8 cellular contexts compared by ENCODE assay signal in the genomic region with DNA sequence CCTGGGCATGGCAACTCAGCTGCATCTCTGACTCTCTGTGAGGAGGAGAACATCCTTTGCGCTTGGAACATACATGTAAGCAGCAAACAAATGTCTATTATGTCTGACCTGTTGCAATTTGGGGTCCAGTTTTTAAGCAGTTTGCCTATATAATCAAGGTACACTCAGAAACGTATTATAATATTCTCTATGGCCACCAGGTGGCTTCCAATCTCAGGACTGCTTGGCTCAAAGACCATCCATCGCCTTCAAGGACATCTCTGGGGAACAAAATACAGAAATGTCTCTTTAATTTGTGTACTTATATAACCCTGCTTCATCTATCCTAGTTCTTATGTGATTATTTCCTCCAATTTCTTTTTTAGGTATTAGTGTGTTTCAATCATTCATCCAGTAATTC.
DNase-seq lines count a peak whose midpoint lies in the region; ATAC-seq and TF ChIP-seq lines count a peak whose summit lies in the region.

No MANE protein-coding gene starts in this region.

- TF ChIP-seq EP300 in Ishikawa (IDR thresholded peaks at IDR 0.05; ENCODE audit: borderline replicate concordance) (no peak), ovary (IDR thresholded peaks at IDR 0.05) (no peak)

- ATAC-seq in GM19467 (IDR thresholded peaks at IDR 0.05; ENCODE audit: unreplicated experiment), result peak; percentile 79
- ATAC-seq in HG03108 (IDR thresholded peaks at IDR 0.05; ENCODE audit: unreplicated experiment), result no peak

- TF ChIP-seq CTCF in cardiac fibroblast (IDR thresholded peaks at IDR 0.05; ENCODE audit: low read depth, low read length), result peak; percentile 43
- no peak for TF ChIP-seq CTCF in ovary (IDR thresholded peaks at IDR 0.05)

- 44 to 57% (median 48%) methylated on average over 3 of the region's 3 CpGs for WGBS in ovary, 3 donors

- no peak for TF ChIP-seq POLR2A in ovary (IDR thresholded peaks at IDR 0.05)

- H3K27me3 ChIP-seq in ovary, result no peaks in the 10 kb centered on the region

- H3K27ac ChIP-seq in ovary, result no peak overlapping the region

- H3K4me3 ChIP-seq in cardiac fibroblast (replicated peaks in 1 of 2; ENCODE audit: low read depth in 2 of 2, low read length in 2 of 2), result no peak overlapping the region
- H3K4me3 ChIP-seq in ovary, result no peak overlapping the region

- no peaks in the 10 kb centered on the region for H3K4me1 ChIP-seq in ovary (ENCODE audit: insufficient read depth)

- peak; percentile 10 for DNase-seq in COR-L47 (lab: John Stamatoyannopoulos, UW)
- DNase-seq in cardiac fibroblast (ENCODE audit: low read depth in 2 of 2), result peak; percentile 3 to 34
- no peak for DNase-seq in NK-92 (lab: John Stamatoyannopoulos, UW; ENCODE audit: unreplicated experiment)
- DNase-seq in ovary, result no peak
- no peak for DNase-seq in germinal center (ENCODE audit: low spot score)

- intact Hi-C loops in ovary (cut with DNase I), result no loop called here

- peak; percentile 37; the same call in 1 of the 2 replicates for TF ChIP-seq RAD21 in Ishikawa (IDR thresholded peaks at IDR 0.05; ENCODE audit: low read depth)

- H3K36me3 ChIP-seq in ovary, result no peaks in the 10 kb centered on the region

- no peaks in the 10 kb centered on the region for H3K9me3 ChIP-seq in ovary

TF ChIP-seq in Ishikawa, 13 proteins besides CTCF, POLR2A, EP300 and RAD21:
- TF ChIP-seq, protein P1, sequence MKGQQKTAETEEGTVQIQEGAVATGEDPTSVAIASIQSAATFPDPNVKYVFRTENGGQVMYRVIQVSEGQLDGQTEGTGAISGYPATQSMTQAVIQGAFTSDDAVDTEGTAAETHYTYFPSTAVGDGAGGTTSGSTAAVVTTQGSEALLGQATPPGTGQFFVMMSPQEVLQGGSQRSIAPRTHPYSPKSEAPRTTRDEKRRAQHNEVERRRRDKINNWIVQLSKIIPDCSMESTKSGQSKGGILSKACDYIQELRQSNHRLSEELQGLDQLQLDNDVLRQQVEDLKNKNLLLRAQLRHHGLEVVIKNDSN (IDR thresholded peaks at IDR 0.05), result no peak
- TF ChIP-seq CREB1 (IDR thresholded peaks at IDR 0.05; ENCODE audit: low read depth) (no peak), TAF1 (IDR thresholded peaks at IDR 0.05; ENCODE audit: low read depth) (no peak), TEAD4 (IDR thresholded peaks at IDR 0.05) (no peak), TCF12 (IDR thresholded peaks at IDR 0.05; ENCODE audit: low read depth) (no peak), ZBTB7A (IDR thresholded peaks at IDR 0.05; ENCODE audit: low read depth) (no peak)
- TF ChIP-seq, protein P2, sequence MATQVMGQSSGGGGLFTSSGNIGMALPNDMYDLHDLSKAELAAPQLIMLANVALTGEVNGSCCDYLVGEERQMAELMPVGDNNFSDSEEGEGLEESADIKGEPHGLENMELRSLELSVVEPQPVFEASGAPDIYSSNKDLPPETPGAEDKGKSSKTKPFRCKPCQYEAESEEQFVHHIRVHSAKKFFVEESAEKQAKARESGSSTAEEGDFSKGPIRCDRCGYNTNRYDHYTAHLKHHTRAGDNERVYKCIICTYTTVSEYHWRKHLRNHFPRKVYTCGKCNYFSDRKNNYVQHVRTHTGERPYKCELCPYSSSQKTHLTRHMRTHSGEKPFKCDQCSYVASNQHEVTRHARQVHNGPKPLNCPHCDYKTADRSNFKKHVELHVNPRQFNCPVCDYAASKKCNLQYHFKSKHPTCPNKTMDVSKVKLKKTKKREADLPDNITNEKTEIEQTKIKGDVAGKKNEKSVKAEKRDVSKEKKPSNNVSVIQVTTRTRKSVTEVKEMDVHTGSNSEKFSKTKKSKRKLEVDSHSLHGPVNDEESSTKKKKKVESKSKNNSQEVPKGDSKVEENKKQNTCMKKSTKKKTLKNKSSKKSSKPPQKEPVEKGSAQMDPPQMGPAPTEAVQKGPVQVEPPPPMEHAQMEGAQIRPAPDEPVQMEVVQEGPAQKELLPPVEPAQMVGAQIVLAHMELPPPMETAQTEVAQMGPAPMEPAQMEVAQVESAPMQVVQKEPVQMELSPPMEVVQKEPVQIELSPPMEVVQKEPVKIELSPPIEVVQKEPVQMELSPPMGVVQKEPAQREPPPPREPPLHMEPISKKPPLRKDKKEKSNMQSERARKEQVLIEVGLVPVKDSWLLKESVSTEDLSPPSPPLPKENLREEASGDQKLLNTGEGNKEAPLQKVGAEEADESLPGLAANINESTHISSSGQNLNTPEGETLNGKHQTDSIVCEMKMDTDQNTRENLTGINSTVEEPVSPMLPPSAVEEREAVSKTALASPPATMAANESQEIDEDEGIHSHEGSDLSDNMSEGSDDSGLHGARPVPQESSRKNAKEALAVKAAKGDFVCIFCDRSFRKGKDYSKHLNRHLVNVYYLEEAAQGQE (IDR thresholded peaks at IDR 0.05; ENCODE audit: low read depth), result no peak
- TF ChIP-seq, protein P3, sequence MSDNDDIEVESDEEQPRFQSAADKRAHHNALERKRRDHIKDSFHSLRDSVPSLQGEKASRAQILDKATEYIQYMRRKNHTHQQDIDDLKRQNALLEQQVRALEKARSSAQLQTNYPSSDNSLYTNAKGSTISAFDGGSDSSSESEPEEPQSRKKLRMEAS (IDR thresholded peaks at IDR 0.05), result no peak

Comparison
In these comparisons a context has a peak if more than half of its experiments do, and no peak if none do; other contexts are left out.
1. DNase-seq: peak in COR-L47 (single experiment) and cardiac fibroblast (2 of 2); none in NK-92 (single experiment), ovary (0 of 5) and germinal center (single experiment).